ENCODE assay signal across 34 cellular contexts in the genomic region with DNA sequence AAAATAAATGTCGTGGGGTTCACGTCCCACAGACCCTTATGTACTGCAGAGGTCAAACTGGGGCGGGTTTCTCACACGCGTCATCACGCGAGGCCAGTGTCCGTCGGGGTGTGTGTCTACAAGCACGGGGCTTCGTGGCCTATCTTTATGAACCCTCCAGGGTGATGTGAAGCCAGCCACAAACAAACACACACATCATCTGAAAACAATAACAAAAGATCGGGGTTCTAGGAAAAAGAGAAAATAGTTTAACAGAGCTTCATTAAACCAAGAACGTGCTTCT. TPM values are rescaled to one million over a fixed set of nuclear protein-coding genes. Genes with fewer than 3 reads are reported as not detected.
"Had no signal": no experiment of that assay in that cellular context is flagged by ENCODE, and none has a peak within 500 bp of the region (broad histone marks: within the 10 kb centered on the region; RNA-seq: fewer than 3 reads in every experiment).

No MANE protein-coding gene starts in this region.

- H3K4me3 ChIP-seq: Peyer's patch had no signal

- H3K9me3 ChIP-seq: Peyer's patch had no signal

- H3K4me3 Mint-ChIP-seq: activated CD4-positive, alpha-beta memory T cell treated with anti-CD3 and anti-CD28 coated beads, Interleukin-2, amount 10 ng/mL, durations not matched to agents 7 days and 5 days; activated CD8-positive, alpha-beta memory T cell treated with anti-CD3 and anti-CD28 coated beads, Interleukin-2, amount 10 ng/mL, durations not matched to agents 7 days and 5 days; activated naive CD4-positive, alpha-beta T cell treated with anti-CD3 and anti-CD28 coated beads for 36 hours; activated T-cell treated with anti-CD3 and anti-CD28 coated beads, Interleukin-2, amount 50 U/mL, for 72 hours; activated T-helper 17 cell treated with anti-CD3 and anti-CD28 coated beads, Interleukin-2, amount 50 U/mL, for 72 hours; central memory CD8-positive, alpha-beta T cell; T-cell had no signal

- H3K4me1 Mint-ChIP-seq: activated CD4-positive, alpha-beta memory T cell treated with anti-CD3 and anti-CD28 coated beads, Interleukin-2, amount 10 ng/mL, durations not matched to agents 7 days and 5 days; activated CD8-positive, alpha-beta memory T cell treated with anti-CD3 and anti-CD28 coated beads, Interleukin-2, amount 10 ng/mL, durations not matched to agents 7 days and 5 days; activated T-helper 17 cell treated with anti-CD3 and anti-CD28 coated beads, Interleukin-2, amount 50 U/mL, for 72 hours; central memory CD8-positive, alpha-beta T cell had no signal

- H3K27me3 ChIP-seq: brain microvascular endothelial cell, Peyer's patch had no signal

- DNase-seq: activated CD4-positive, alpha-beta memory T cell treated with anti-CD3 and anti-CD28 coated beads, Interleukin-2, amount 10 ng/mL, durations not matched to agents 7 days and 5 days; activated CD4-positive, alpha-beta T cell treated with anti-CD3 and anti-CD28 coated beads for 1 hour; activated CD4-positive, alpha-beta T cell treated with anti-CD3 and anti-CD28 coated beads for 48 hours; activated CD4-positive, CD25-positive, alpha-beta regulatory T cell; activated CD8-positive, alpha-beta memory T cell treated with anti-CD3 and anti-CD28 coated beads, Interleukin-2, amount 10 ng/mL, durations not matched to agents 7 days and 5 days; activated gamma-delta T cell treated with Interleukin-2 at 50 U/mL for 16 hours; activated naive CD4-positive, alpha-beta T cell treated with anti-CD3 and anti-CD28 coated beads for 36 hours; activated T-cell treated with anti-CD3 and anti-CD28 coated beads, Interleukin-2, amount 50 U/mL, for 72 hours; amniotic stem cell; aorta; brain microvascular endothelial cell; MM.1S; MV-4-11; NCI-H1092; NCI-H1436 treated with DMSO at 0.1 percent for 48 hours; NCI-H1694 treated with DMSO at 0.1 percent for 48 hours; NCI-H2029; NCI-H345; NCI-H524 treated with DMSO at 0.1 percent for 48 hours; PC-3; RPMI8226; SIG-M5; T-helper 2 cell; T-helper 9 cell had no signal

- H3K27ac ChIP-seq: brain microvascular endothelial cell, KMS-11, Peyer's patch, VCaP had no signal

- H3K36me3 Mint-ChIP-seq: activated CD8-positive, alpha-beta memory T cell treated with anti-CD3 and anti-CD28 coated beads, Interleukin-2, amount 10 ng/mL, durations not matched to agents 7 days and 5 days; activated naive CD4-positive, alpha-beta T cell treated with anti-CD3 and anti-CD28 coated beads, Interleukin-2, amount 50 U/mL, for 72 hours; T-cell had no signal

- H3K9me3 Mint-ChIP-seq: activated CD4-positive, alpha-beta memory T cell treated with anti-CD3 and anti-CD28 coated beads, Interleukin-2, amount 10 ng/mL, durations not matched to agents 7 days and 5 days; activated naive CD4-positive, alpha-beta T cell treated with anti-CD3 and anti-CD28 coated beads for 36 hours; activated T-helper 17 cell treated with anti-CD3 and anti-CD28 coated beads, Interleukin-2, amount 50 U/mL, for 72 hours; central memory CD8-positive, alpha-beta T cell had no signal

- H3K4me1 ChIP-seq: Peyer's patch had no signal

- H3K36me3 ChIP-seq: brain microvascular endothelial cell had no signal

- ATAC-seq: activated CD8-positive, alpha-beta memory T cell treated with anti-CD3 and anti-CD28 coated beads, Interleukin-2, amount 10 ng/mL, durations not matched to agents 7 days and 5 days; activated naive CD4-positive, alpha-beta T cell treated with anti-CD3 and anti-CD28 coated beads, Interleukin-2, amount 50 U/mL, for 72 hours; activated T-cell treated with anti-CD3 and anti-CD28 coated beads, Interleukin-2, amount 50 U/mL, for 72 hours; activated T-helper 17 cell treated with anti-CD3 and anti-CD28 coated beads, Interleukin-2, amount 50 U/mL, for 72 hours; PC-3; SK-N-SH treated with all-trans-retinoic acid at 6 μM for 48 hours; T-cell had no signal

- H3K27me3 Mint-ChIP-seq: activated CD4-positive, alpha-beta memory T cell treated with anti-CD3 and anti-CD28 coated beads, Interleukin-2, amount 10 ng/mL, durations not matched to agents 7 days and 5 days; activated CD8-positive, alpha-beta memory T cell treated with anti-CD3 and anti-CD28 coated beads, Interleukin-2, amount 10 ng/mL, durations not matched to agents 7 days and 5 days; activated T-helper 17 cell treated with anti-CD3 and anti-CD28 coated beads, Interleukin-2, amount 50 U/mL, for 72 hours; central memory CD8-positive, alpha-beta T cell; T-cell had no signal

RNA-seq across cellular contexts. Expression of a gene that starts 23.3 kb away (rescaled TPM):
- total RNA-seq: LHCN-M2, NCI-H460, PC-3 had no signal
